Comparison of ENCODE assay signal across 6 cellular contexts in genomic region chr6:34085453-34086170, GRCh38.
"Had no signal": no experiment of that assay in that cellular context is flagged by ENCODE, and none has a peak within 500 bp of the region (broad histone marks: within the 10 kb centered on the region; RNA-seq: fewer than 3 reads in every experiment).

No MANE protein-coding gene starts in this region.

- H3K9me3 ChIP-seq: HAP-1 had no signal

- H3K36me3 ChIP-seq: HAP-1 had no signal

- H3K4me1 ChIP-seq: HAP-1 had no signal

- H3K4me3 ChIP-seq: GM23338, HAP-1, K562 had no signal

- DNase-seq: H7, KG1 had no signal

- H3K9me3 Mint-ChIP-seq: GM23338 had no signal

- ATAC-seq: GM23338, HCT116, K562 had no signal

- H2AFZ ChIP-seq: GM23338 had no signal

- H3K4me2 ChIP-seq: GM23338 had no signal

- H3K4me3 Mint-ChIP-seq: GM23338 had no signal
